Comparison of ENCODE assay signal across 21 cellular contexts in genomic region chr16:9772526-9772925, GRCh38.
"Had no signal": no experiment of that assay in that cellular context is flagged by ENCODE, and none has a peak within 500 bp of the region (broad histone marks: within the 10 kb centered on the region; RNA-seq: fewer than 3 reads in every experiment).

No MANE protein-coding gene starts in this region.

- DNase-seq: IMR-90, MV-4-11, NCI-H1048, NCI-H1105, NCI-H1436 treated with DMSO at 0.1 percent for 48 hours, NCI-H1694 treated with DMSO at 0.1 percent for 48 hours, NCI-H1930, NCI-H2081, NCI-H2107, NCI-H2171, NCI-H226, NCI-H446, NCI-H510A, NCI-H524 treated with DMSO at 0.1 percent for 48 hours, NCI-H69, NCI-H774, Right ventricle myocardium superior, RPMI8226, SIG-M5 had no signal

- H3K36me3 ChIP-seq: SJSA1 had no signal

- H3K4me1 ChIP-seq: SJSA1 had no signal

- H3K27ac ChIP-seq: SJSA1, SK-N-MC had no signal

- H3K4me3 ChIP-seq: SJSA1, SK-N-MC had no signal

- H3K27me3 ChIP-seq: SJSA1 had no signal
